2 cellular contexts compared by ENCODE assay signal in genomic region chr11:131945695-131946094, GRCh38.
A peak's percentile ranks its signal among the peaks of the same experiment; 100 is the strongest.
TF ChIP-seq lines count a peak whose summit lies in the region.

No MANE protein-coding gene starts in this region.

TF ChIP-seq in SK-N-SH treated with all-trans-retinoic acid at 6 μM for 48 hours, 23 proteins besides CTCF, POLR2A, EP300 and RAD21 (continued from another document):
- TF ChIP-seq PATZ1 (CRISPR knock-in tag; IDR thresholded peaks at IDR 0.05; ENCODE audit: borderline replicate concordance) (no peak), ZNF70 (CRISPR knock-in tag; IDR thresholded peaks at IDR 0.05) (no peak), TCF4 (CRISPR knock-in tag; IDR thresholded peaks at IDR 0.05; ENCODE audit: borderline replicate concordance) (peak; percentile 94), BACH2 (CRISPR knock-in tag; IDR thresholded peaks at IDR 0.05; ENCODE audit: borderline replicate concordance) (no peak), RARB (CRISPR knock-in tag; IDR thresholded peaks at IDR 0.05) (no peak), ISL1 (CRISPR knock-in tag; IDR thresholded peaks at IDR 0.05) (peak; percentile 75), ZNF565 (CRISPR knock-in tag; conservative IDR thresholded peaks at IDR 0.05; ENCODE audit: low read depth) (no peak), ARNTL (CRISPR knock-in tag; IDR thresholded peaks at IDR 0.05; ENCODE audit: borderline replicate concordance, low read depth) (no peak), CSDC2 (CRISPR knock-in tag; IDR thresholded peaks at IDR 0.05) (no peak), TSHZ2 (CRISPR knock-in tag; IDR thresholded peaks at IDR 0.05) (peak; percentile 80; the same call in 1 of the 2 replicates), ZNF8 (CRISPR knock-in tag; IDR thresholded peaks at IDR 0.05) (no peak), TOX (CRISPR knock-in tag; IDR thresholded peaks at IDR 0.05; ENCODE audit: borderline replicate concordance) (no peak), ESRRG (CRISPR knock-in tag; IDR thresholded peaks at IDR 0.05) (0 out of 2 replicates have a peak, but pooled peaks have one; percentile 23), OSR1 (CRISPR knock-in tag; IDR thresholded peaks at IDR 0.05) (no peak)
- TF ChIP-seq, protein P1, sequence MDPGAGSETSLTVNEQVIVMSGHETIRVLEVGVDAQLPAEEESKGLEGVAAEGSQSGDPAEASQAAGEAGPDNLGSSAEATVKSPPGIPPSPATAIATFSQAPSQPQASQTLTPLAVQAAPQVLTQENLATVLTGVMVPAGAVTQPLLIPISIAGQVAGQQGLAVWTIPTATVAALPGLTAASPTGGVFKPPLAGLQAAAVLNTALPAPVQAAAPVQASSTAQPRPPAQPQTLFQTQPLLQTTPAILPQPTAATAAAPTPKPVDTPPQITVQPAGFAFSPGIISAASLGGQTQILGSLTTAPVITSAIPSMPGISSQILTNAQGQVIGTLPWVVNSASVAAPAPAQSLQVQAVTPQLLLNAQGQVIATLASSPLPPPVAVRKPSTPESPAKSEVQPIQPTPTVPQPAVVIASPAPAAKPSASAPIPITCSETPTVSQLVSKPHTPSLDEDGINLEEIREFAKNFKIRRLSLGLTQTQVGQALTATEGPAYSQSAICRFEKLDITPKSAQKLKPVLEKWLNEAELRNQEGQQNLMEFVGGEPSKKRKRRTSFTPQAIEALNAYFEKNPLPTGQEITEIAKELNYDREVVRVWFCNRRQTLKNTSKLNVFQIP (CRISPR knock-in tag; IDR thresholded peaks at IDR 0.05; ENCODE audit: borderline replicate concordance, low read depth), result no peak
- TF ChIP-seq, protein P2, sequence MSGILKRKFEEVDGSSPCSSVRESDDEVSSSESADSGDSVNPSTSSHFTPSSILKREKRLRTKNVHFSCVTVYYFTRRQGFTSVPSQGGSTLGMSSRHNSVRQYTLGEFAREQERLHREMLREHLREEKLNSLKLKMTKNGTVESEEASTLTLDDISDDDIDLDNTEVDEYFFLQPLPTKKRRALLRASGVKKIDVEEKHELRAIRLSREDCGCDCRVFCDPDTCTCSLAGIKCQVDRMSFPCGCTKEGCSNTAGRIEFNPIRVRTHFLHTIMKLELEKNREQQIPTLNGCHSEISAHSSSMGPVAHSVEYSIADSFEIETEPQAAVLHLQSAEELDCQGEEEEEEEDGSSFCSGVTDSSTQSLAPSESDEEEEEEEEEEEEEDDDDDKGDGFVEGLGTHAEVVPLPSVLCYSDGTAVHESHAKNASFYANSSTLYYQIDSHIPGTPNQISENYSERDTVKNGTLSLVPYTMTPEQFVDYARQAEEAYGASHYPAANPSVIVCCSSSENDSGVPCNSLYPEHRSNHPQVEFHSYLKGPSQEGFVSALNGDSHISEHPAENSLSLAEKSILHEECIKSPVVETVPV (CRISPR knock-in tag; IDR thresholded peaks at IDR 0.05), result no peak
TF ChIP-seq in SK-N-SH treated with all-trans-retinoic acid at 6 μM for 48 hours: peak in this region for 4.

TF ChIP-seq in neural cell, 6 proteins besides CTCF, POLR2A, EP300 and RAD21 (continued from another document):
- TF ChIP-seq POLR2AphosphoS5 (IDR thresholded peaks at IDR 0.05) (peak; percentile 33), EZH2 (IDR thresholded peaks at IDR 0.05; ENCODE audit: borderline replicate concordance, insufficient read depth, low read length, poor library complexity, severe bottlenecking) (no peak)
TF ChIP-seq in neural cell: peak in this region for 2.
